In genomic region chr1:116516631-116517030, GRCh38 we compare ENCODE assay signal across 16 cellular contexts. TPM values are rescaled to one million over a fixed set of nuclear protein-coding genes. Genes with fewer than 3 reads are reported as not detected.
DNase-seq lines count a peak whose midpoint lies in the region; ATAC-seq, FAIRE-seq and TF ChIP-seq lines count a peak whose summit lies in the region.
"Had no signal": no experiment of that assay in that cellular context is flagged by ENCODE, and none has a peak within 500 bp of the region (broad histone marks: within the 10 kb centered on the region; RNA-seq: fewer than 3 reads in every experiment).

No MANE protein-coding gene starts in this region.

- CTCF ChIA-PET in CD4-positive, alpha-beta memory T cell (lab: Charles Lee; ENCODE audit: partially characterized antibody), result interaction anchor here (1.4 to 3.7 kb wide), 5 partner anchors 13 to 366 kb away, joined by 3 to 35 read pairs (median 12); no protein-coding TSS in a partner anchor

- no peaks in the 10 kb centered on the region for H3K9me3 Mint-ChIP-seq in CD4-positive, alpha-beta memory T cell
- no peaks in the 10 kb centered on the region for H3K9me3 Mint-ChIP-seq in memory B cell

- H3K27me3 Mint-ChIP-seq in CD4-positive, alpha-beta memory T cell, result no peaks in the 10 kb centered on the region
- H3K27me3 Mint-ChIP-seq in T-helper 17 cell (no peaks in the 10 kb centered on the region), memory B cell (no peaks in the 10 kb centered on the region)

- no peak for FAIRE-seq in D721Med (lab: Jason Lieb, UNC)
- FAIRE-seq: H1, HTR-8/SVneo had no signal

- H3K9me3 ChIP-seq in BLaER1, result no peaks in the 10 kb centered on the region
- no peaks in the 10 kb centered on the region for H3K9me3 ChIP-seq in CD4-positive, alpha-beta memory T cell (ENCODE audit: control insufficient read depth in 1 of 2, low read length in 2 of 2)
- H3K9me3 ChIP-seq in T-helper 17 cell (ENCODE audit: control insufficient read depth, low read length, poor library complexity, severe bottlenecking), result no peaks in the 10 kb centered on the region
- H3K9me3 ChIP-seq: esophagus squamous epithelium had no signal

- POLR2A ChIA-PET in CD4-positive, alpha-beta memory T cell (lab: Charles Lee; ENCODE audit: partially characterized antibody), result interaction anchor here (1.8 to 6.0 kb wide), 5 partner anchors 14 to 543 kb away, joined by 7 to 117 read pairs (median 15); partner anchors contain the start of genes CD58 and TTF2

- H3K9ac ChIP-seq in BLaER1, result no peak overlapping the region

- intact Hi-C loops in CD4-positive, alpha-beta memory T cell (cut with micrococcal nuclease), result no loop called here

- H3K4me3 Mint-ChIP-seq in CD4-positive, alpha-beta memory T cell, result peak overlapping the region in 6 of 8 donors; percentile 7 to 45 (median 20)
- H3K4me3 Mint-ChIP-seq in T-helper 17 cell, result peak overlapping the region; percentile 82
- H3K4me3 Mint-ChIP-seq in memory B cell, result no peak overlapping the region

- H3K36me3 Mint-ChIP-seq in CD4-positive, alpha-beta memory T cell, result peaks cover 3 to 17% of the 10 kb centered on the region in 2 donors
- H3K36me3 Mint-ChIP-seq in T-helper 17 cell (ENCODE audit: low read depth), result peaks cover 2% of the 10 kb centered on the region
- H3K36me3 Mint-ChIP-seq in memory B cell, result peaks cover 6% of the 10 kb centered on the region

- DNase-seq in CD4-positive, alpha-beta memory T cell, result no peak
- DNase-seq in T-helper 17 cell (no peak), memory B cell (ENCODE audit: low spot score in 2 of 2) (no peak), D721Med (ENCODE audit: insufficient read length, low spot score) (no peak), SIG-M5 (lab: John Stamatoyannopoulos, UW) (no peak)
- DNase-seq: activated CD4-positive, alpha-beta T cell treated with anti-CD3 and anti-CD28 coated beads, Interleukin-2, amount 50 U/mL, for 1 hour; central memory CD4-positive, alpha-beta T cell; effector CD4-positive, alpha-beta T cell; esophagus squamous epithelium; GDM1; NCI-H1105 treated with DMSO at 0.1 percent for 48 hours; NCI-H2081 treated with DMSO at 0.1 percent for 48 hours had no signal

- H3K4me1 ChIP-seq in BLaER1, result peaks cover 61% of the 10 kb centered on the region
- peaks cover 53% of the 10 kb centered on the region for H3K4me1 ChIP-seq in CD4-positive, alpha-beta memory T cell (ENCODE audit: insufficient read depth, low read length)

- no peaks in the 10 kb centered on the region for H4K20me1 ChIP-seq in BLaER1

- H3K4me2 ChIP-seq in BLaER1, result peak overlapping the region; percentile 80

- H3K4me1 Mint-ChIP-seq in CD4-positive, alpha-beta memory T cell, result peaks cover 44 to 65% (median 50%) of the 10 kb centered on the region in 4 donors
- H3K4me1 Mint-ChIP-seq in T-helper 17 cell (peaks cover 48% of the 10 kb centered on the region), memory B cell (peaks cover 37% of the 10 kb centered on the region)

- ATAC-seq in T-helper 17 cell (no peak), memory B cell (ENCODE audit: low read depth) (no peak), HG02642 (IDR thresholded peaks at IDR 0.05; ENCODE audit: poor library complexity, unreplicated experiment) (no peak)

- no peaks in the 10 kb centered on the region for H3K27me3 ChIP-seq in BLaER1
- H3K27me3 ChIP-seq in CD4-positive, alpha-beta memory T cell (ENCODE audit: insufficient read depth, low read length), result no peaks in the 10 kb centered on the region
- H3K27me3 ChIP-seq: esophagus squamous epithelium had no signal

- TF ChIP-seq CTCF in D721Med (IDR thresholded peaks at IDR 0.05; ENCODE audit: insufficient read depth, missing control alignments), result no peak

- H3K36me3 ChIP-seq in BLaER1, result peaks cover 27% of the 10 kb centered on the region
- H3K36me3 ChIP-seq in CD4-positive, alpha-beta memory T cell (ENCODE audit: insufficient read depth, low read length), result peaks cover 6% of the 10 kb centered on the region

- no peak overlapping the region for H3K4me3 ChIP-seq in BLaER1
- H3K4me3 ChIP-seq in CD4-positive, alpha-beta memory T cell (ENCODE audit: low read length in 2 of 2), result no peak overlapping the region
- H3K4me3 ChIP-seq: esophagus squamous epithelium had no signal

- H3K27ac Mint-ChIP-seq in CD4-positive, alpha-beta memory T cell, result peak overlapping the region; percentile 86 to 98 (median 94)
- H3K27ac Mint-ChIP-seq in T-helper 17 cell (peak overlapping the region; percentile 99), memory B cell (peak overlapping the region; percentile 94)

- no peak overlapping the region for H3K27ac ChIP-seq in BLaER1
- H3K27ac ChIP-seq in CD4-positive, alpha-beta memory T cell (ENCODE audit: low read depth, low read length), result peak overlapping the region; percentile 28
- H3K27ac ChIP-seq: esophagus squamous epithelium had no signal

RNA-seq across cellular contexts. Expression of gene CD58, which starts 54.2 kb away (rescaled TPM):
- total RNA-seq in CD4-positive, alpha-beta memory T cell, result 10 to 100 TPM; 25.2 to 30.9 TPM
- 10 to 100 TPM; 58.2 to 61.3 TPM for polyA plus RNA-seq in CD4-positive, alpha-beta memory T cell
- total RNA-seq in T-helper 17 cell, result 10 to 100 TPM; 21.7 to 22.1 TPM
